1 cellular context compared by ENCODE assay signal in the genomic region with DNA sequence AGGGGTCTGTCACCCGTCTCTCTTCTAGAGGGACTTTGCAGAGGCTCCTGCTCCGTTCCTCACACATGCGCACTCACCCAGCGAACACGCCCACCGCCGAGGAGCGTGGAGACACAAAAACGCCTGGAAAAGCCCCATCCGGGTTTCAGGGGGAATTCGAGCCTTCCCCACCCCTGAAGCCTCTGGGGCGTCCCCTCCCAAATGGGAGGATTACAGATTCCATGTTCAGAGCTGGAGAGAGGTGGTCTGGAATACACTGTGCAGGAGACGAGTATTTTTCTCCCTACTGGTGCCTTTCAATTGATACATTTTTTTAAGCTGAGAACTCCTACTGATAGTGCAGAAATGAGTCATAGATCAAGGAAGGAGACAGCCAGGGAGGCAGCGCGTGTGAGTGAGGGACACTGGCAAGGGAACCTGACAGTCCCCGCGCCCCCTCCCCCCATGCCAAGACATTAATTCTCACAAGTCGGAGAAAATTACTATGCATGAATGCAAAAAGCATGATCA.
TF ChIP-seq lines count a peak whose summit lies in the region.

No MANE protein-coding gene starts in this region.

TF ChIP-seq in GM12878, 131 proteins besides CTCF, POLR2A, EP300 and RAD21:
- TF ChIP-seq EED (IDR thresholded peaks at IDR 0.05; ENCODE audit: low read depth): peak; percentile 73
- no peak for TF ChIP-seq PML (IDR thresholded peaks at IDR 0.05; ENCODE audit: low read length)
- peak; percentile 71 for TF ChIP-seq JUNB (IDR thresholded peaks at IDR 0.05)
